In genomic region chr16:73010150-73010676, GRCh38 we compare ENCODE assay signal across 13 cellular contexts. TPM values are rescaled to one million over a fixed set of nuclear protein-coding genes. Genes with fewer than 3 reads are reported as not detected.
DNase-seq lines count a peak whose midpoint lies in the region; ATAC-seq, FAIRE-seq and TF ChIP-seq lines count a peak whose summit lies in the region.
"Had no signal": no experiment of that assay in that cellular context is flagged by ENCODE, and none has a peak within 500 bp of the region (broad histone marks: within the 10 kb centered on the region; RNA-seq: fewer than 3 reads in every experiment).

No MANE protein-coding gene starts in this region.

- intact Hi-C loops in heart left ventricle (cut with DNase I) (no loop called here), left ventricle myocardium inferior (cut with micrococcal nuclease) (no loop called here), kidney (cut with DNase I) (no loop called here), upper lobe of right lung (cut with DNase I) (no loop called here)

- H3K4me1 ChIP-seq in heart left ventricle (peaks cover 0 to 33% (median 16%) of the 10 kb centered on the region in 12 donors), left ventricle myocardium inferior (peaks cover 48% of the 10 kb centered on the region), kidney (ENCODE audit: control insufficient read depth in 1 of 2, insufficient read depth in 1 of 2, low read depth in 1 of 2, low read length in 2 of 2) (peaks cover 0 to 13% of the 10 kb centered on the region in 2 donors), upper lobe of right lung (peaks cover 3% of the 10 kb centered on the region)

- ATAC-seq in heart left ventricle (peak in 3 of 4 donors; percentile 30 to 53 (median 33)), upper lobe of right lung (peak; percentile 71), GM18870 (IDR thresholded peaks at IDR 0.05; ENCODE audit: unreplicated experiment) (no peak), HG03095 (IDR thresholded peaks at IDR 0.05; ENCODE audit: unreplicated experiment) (no peak)
- ATAC-seq: stimulated activated naive CD8-positive, alpha-beta T cell treated with anti-CD3 and anti-CD28 coated beads, Interleukin-15, Interleukin-2, amounts not matched to agents 100 U/mL and 50 U/mL, for 24 hours had no signal

- 43 to 57% (median 50%) methylated on average over 12 of the region's 12 CpGs for WGBS in heart left ventricle, 4 donors

- H3K27me3 ChIP-seq in heart left ventricle (no peaks in the 10 kb centered on the region), left ventricle myocardium inferior (ENCODE audit: low read depth) (no peaks in the 10 kb centered on the region), upper lobe of right lung (no peaks in the 10 kb centered on the region)

- H3K27ac ChIP-seq in heart left ventricle (no peak overlapping the region), left ventricle myocardium inferior (replicated peaks) (no peak overlapping the region), kidney (ENCODE audit: low read depth in 2 of 2, low read length in 2 of 2) (no peak overlapping the region), upper lobe of right lung (no peak overlapping the region)

- peak in 1 of 5 donors; percentile 33 for DNase-seq in heart left ventricle
- no peak for DNase-seq in left ventricle myocardium inferior
- DNase-seq in RPMI8226: peak; percentile 45
- DNase-seq in kidney: peak; percentile 58
- DNase-seq in upper lobe of right lung: peak; percentile 60
- no peak for DNase-seq in ecto neural progenitor cell (ENCODE audit: low spot score)
- DNase-seq: EL; SHP77; stimulated activated CD4-positive, alpha-beta T cell treated with anti-CD3 and anti-CD28 coated beads, Interleukin-4, amount 100 ng/mL, for 24 hours; stimulated activated naive CD8-positive, alpha-beta T cell treated with anti-CD3 and anti-CD28 coated beads, Interleukin-15, Interleukin-2, amounts not matched to agents 100 U/mL and 50 U/mL, for 24 hours had no signal

- no peaks in the 10 kb centered on the region for H3K9me3 ChIP-seq in heart left ventricle
- H3K9me3 ChIP-seq in left ventricle myocardium inferior (replicated peaks): no peaks in the 10 kb centered on the region
- H3K9me3 ChIP-seq in kidney (ENCODE audit: control insufficient read depth in 1 of 2, low read length in 2 of 2): no peaks in the 10 kb centered on the region
- H3K9me3 ChIP-seq in upper lobe of right lung: no peaks in the 10 kb centered on the region
- H3K9me3 ChIP-seq: prostate gland had no signal

- H3K9ac ChIP-seq in kidney (ENCODE audit: low read length in 2 of 2): no peak overlapping the region

- TF ChIP-seq CTCF in heart left ventricle (IDR thresholded peaks at IDR 0.05): no peak
- no peak for TF ChIP-seq CTCF in left ventricle myocardium inferior (IDR thresholded peaks at IDR 0.05; ENCODE audit: borderline replicate concordance)
- no peak for TF ChIP-seq CTCF in kidney (IDR thresholded peaks at IDR 0.05; ENCODE audit: borderline replicate concordance, extremely low read depth, insufficient read depth)
- no peak for TF ChIP-seq CTCF in upper lobe of right lung (IDR thresholded peaks at IDR 0.05)

- no peak for FAIRE-seq in kidney (lab: Jason Lieb, UNC)

- H3K4me3 ChIP-seq in heart left ventricle (no peak overlapping the region), left ventricle myocardium inferior (no peak overlapping the region), kidney (ENCODE audit: low read length in 2 of 2) (no peak overlapping the region), upper lobe of right lung (no peak overlapping the region)
- H3K4me3 ChIP-seq: prostate gland had no signal

- no peak for TF ChIP-seq POLR2A in heart left ventricle (IDR thresholded peaks at IDR 0.05)

- H3K36me3 ChIP-seq in heart left ventricle: no peaks in the 10 kb centered on the region
- no peaks in the 10 kb centered on the region for H3K36me3 ChIP-seq in left ventricle myocardium inferior
- H3K36me3 ChIP-seq in kidney (ENCODE audit: control insufficient read depth in 1 of 2, insufficient read depth in 2 of 2, low read length in 2 of 2): no peaks in the 10 kb centered on the region
- H3K36me3 ChIP-seq in upper lobe of right lung: no peaks in the 10 kb centered on the region
- H3K36me3 ChIP-seq: prostate gland had no signal

RNA-seq across cellular contexts. Expression of gene ZFHX3, which starts 37.7 kb away (rescaled TPM):
- total RNA-seq in heart left ventricle: 10 to 100 TPM in 6 of 9 donors, 1 to 10 TPM in 3; 7.8 to 21.6 (median 14.5) TPM
- polyA plus RNA-seq in heart left ventricle: 1 to 10 TPM; 3.8 to 4.0 TPM
- total RNA-seq in left ventricle myocardium inferior: 9.6 TPM
- 29.3 TPM for total RNA-seq in kidney
- 2.3 TPM for polyA plus RNA-seq in kidney (ENCODE audit: insufficient read depth, low read depth, low replicate concordance)
- 29.0 TPM for total RNA-seq in upper lobe of right lung

Comparison
In these comparisons a context has a peak if more than half of its experiments do, and no peak if none do; other contexts are left out.
1. ATAC-seq: peak in heart left ventricle (3 of 4) and upper lobe of right lung (single experiment); none in GM18870 (single experiment) and HG03095 (single experiment).
2. DNase-seq: peak in RPMI8226 (single experiment), kidney (single experiment) and upper lobe of right lung (single experiment); none in left ventricle myocardium inferior (single experiment) and ecto neural progenitor cell (single experiment).